ENCODE assay signal across 1 cellular context in the genomic region with DNA sequence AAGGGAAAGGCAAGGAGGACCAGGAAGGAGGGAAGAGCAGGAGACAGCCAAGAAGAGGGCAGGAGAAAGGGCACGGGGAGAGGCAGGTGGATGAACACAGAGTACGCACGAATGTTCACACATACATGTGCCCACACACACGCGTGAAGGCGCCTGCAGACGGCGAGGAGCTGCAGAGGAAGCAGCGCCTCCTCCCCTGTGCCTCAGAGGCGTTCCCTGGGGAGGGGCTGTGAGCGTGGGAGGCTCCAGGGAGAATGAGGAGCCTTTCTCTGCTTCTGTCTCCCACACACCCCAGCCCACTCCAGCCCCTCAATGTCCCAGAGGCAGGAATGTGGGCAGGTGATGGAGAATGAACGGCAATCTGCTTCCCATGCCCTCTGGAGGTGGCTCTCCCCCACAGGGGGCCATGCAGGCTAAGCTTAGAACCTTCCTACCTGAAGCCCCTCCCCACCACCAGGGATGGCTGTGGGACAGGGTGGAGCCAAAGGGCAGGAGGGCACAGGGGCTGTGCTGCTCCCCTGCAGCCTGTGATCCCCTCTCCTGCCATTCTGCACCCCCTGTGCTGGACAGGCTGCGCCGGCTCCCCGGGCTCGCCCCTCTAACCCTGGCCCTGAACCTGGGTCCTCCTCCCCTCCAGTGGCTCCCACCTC.
TF ChIP-seq lines count a peak whose summit lies in the region.

No MANE protein-coding gene starts in this region.

TF ChIP-seq in H1, 55 proteins besides CTCF, POLR2A, EP300 and RAD21:
- TF ChIP-seq CREB1 (IDR thresholded peaks at IDR 0.05): no peak
- 0 out of 2 replicates have a peak, but pooled peaks have one; percentile 34 for TF ChIP-seq TEAD4 (IDR thresholded peaks at IDR 0.05; ENCODE audit: low read depth, low read length)
